In the genomic region with DNA sequence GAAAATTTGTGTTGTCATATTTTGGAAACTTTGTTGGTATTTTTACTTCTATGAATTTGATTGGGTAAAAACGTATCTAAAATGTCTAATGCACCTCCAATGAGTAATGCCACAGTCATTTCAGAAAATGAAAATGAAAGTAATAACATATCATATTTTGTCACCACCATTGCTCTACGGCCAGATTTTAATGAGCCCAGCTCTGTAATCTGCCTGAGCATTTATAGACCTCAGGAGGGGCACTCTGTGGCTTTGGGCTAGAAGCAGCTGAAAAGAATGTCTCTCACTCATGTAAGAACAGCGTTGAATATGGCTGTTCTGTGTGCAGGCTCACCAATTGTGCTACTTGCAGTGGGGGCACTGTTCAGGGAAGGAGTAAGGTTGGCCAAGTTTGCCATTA, we compare ENCODE assay signal across 8 cellular contexts. TPM values are rescaled to one million over a fixed set of nuclear protein-coding genes. Genes with fewer than 3 reads are reported as not detected.
DNase-seq lines count a peak whose midpoint lies in the region; ATAC-seq and TF ChIP-seq lines count a peak whose summit lies in the region.

No MANE protein-coding gene starts in this region.

- H3K79me2 ChIP-seq in osteoblast (ENCODE audit: insufficient read depth, low read length), result no peaks in the 10 kb centered on the region

- peak overlapping the region; percentile 58 for H2AFZ ChIP-seq in osteoblast (ENCODE audit: low read length)

- TF ChIP-seq POLR2A in sigmoid colon (IDR thresholded peaks at IDR 0.05) (no peak), thyroid gland (IDR thresholded peaks at IDR 0.05) (no peak)

- H3K27me3 ChIP-seq in osteoblast (ENCODE audit: insufficient read depth, low read length) (no peaks in the 10 kb centered on the region), sigmoid colon (no peaks in the 10 kb centered on the region), thyroid gland (no peaks in the 10 kb centered on the region)

- TF ChIP-seq EP300 in sigmoid colon (IDR thresholded peaks at IDR 0.05), result no peak

- H3K9me3 Mint-ChIP-seq in activated T-cell treated with anti-CD3 and anti-CD28 coated beads, Interleukin-2, amount 50 U/mL, for 4 hours, result no peaks in the 10 kb centered on the region
- no peaks in the 10 kb centered on the region for H3K9me3 Mint-ChIP-seq in activated B cell treated with CpG ODN at 0.5 μM for 24 hours

- H3K27ac ChIP-seq in osteoblast (ENCODE audit: low read depth, low read length) (no peak overlapping the region), sigmoid colon (no peak overlapping the region), thyroid gland (no peak overlapping the region)

- H3K36me3 ChIP-seq in osteoblast (ENCODE audit: insufficient read depth, low read length) (no peaks in the 10 kb centered on the region), sigmoid colon (no peaks in the 10 kb centered on the region), thyroid gland (no peaks in the 10 kb centered on the region)

- intact Hi-C loops in activated B cell treated with CpG ODN at 0.5 μM for 24 hours (cut with micrococcal nuclease), result no loop called here
- intact Hi-C loops in sigmoid colon (cut with DNase I), result no loop called here
- intact Hi-C loops in thyroid gland (cut with DNase I), result no loop called here

- H3K4me3 Mint-ChIP-seq in activated T-cell treated with anti-CD3 and anti-CD28 coated beads, Interleukin-2, amount 50 U/mL, for 4 hours, result peak overlapping the region; percentile 3
- peak overlapping the region; percentile 40 for H3K4me3 Mint-ChIP-seq in activated B cell treated with CpG ODN at 0.5 μM for 24 hours

- 10 to 38% methylated on average over 3 of the region's 3 CpGs for WGBS in sigmoid colon, 2 donors
- 63 to 77% methylated on average over 3 of the region's 3 CpGs for WGBS in thyroid gland, 2 donors

- peaks cover 11% of the 10 kb centered on the region for H3K4me1 Mint-ChIP-seq in activated T-cell treated with anti-CD3 and anti-CD28 coated beads, Interleukin-2, amount 50 U/mL, for 4 hours (ENCODE audit: low read depth)
- H3K4me1 Mint-ChIP-seq in activated B cell treated with CpG ODN at 0.5 μM for 24 hours, result peaks cover 8% of the 10 kb centered on the region

- peak overlapping the region; percentile 83 for H3K4me2 ChIP-seq in osteoblast (ENCODE audit: insufficient read depth, low read length)

- no peaks in the 10 kb centered on the region for H3K9me3 ChIP-seq in osteoblast (ENCODE audit: low read depth, low read length)
- H3K9me3 ChIP-seq in sigmoid colon, result no peaks in the 10 kb centered on the region
- no peaks in the 10 kb centered on the region for H3K9me3 ChIP-seq in thyroid gland

- H3K4me3 ChIP-seq in osteoblast (ENCODE audit: insufficient read depth, low read length), result peak overlapping the region; percentile 61
- H3K4me3 ChIP-seq in sigmoid colon, result no peak overlapping the region
- H3K4me3 ChIP-seq in thyroid gland (replicated peaks in 1 of 3), result no peak overlapping the region

- no peak for TF ChIP-seq CTCF in activated B cell treated with CpG ODN at 0.5 μM for 24 hours (IDR thresholded peaks at IDR 0.05)
- TF ChIP-seq CTCF in osteoblast (IDR thresholded peaks at IDR 0.05; ENCODE audit: extremely low read depth, low read depth, low read length), result no peak
- TF ChIP-seq CTCF in sigmoid colon (IDR thresholded peaks at IDR 0.05), result no peak
- TF ChIP-seq CTCF in thyroid gland (IDR thresholded peaks at IDR 0.05), result no peak

- H3K27me3 Mint-ChIP-seq in activated T-cell treated with anti-CD3 and anti-CD28 coated beads, Interleukin-2, amount 50 U/mL, for 4 hours (ENCODE audit: low read depth), result no peaks in the 10 kb centered on the region
- no peaks in the 10 kb centered on the region for H3K27me3 Mint-ChIP-seq in activated B cell treated with CpG ODN at 0.5 μM for 24 hours

- no peak for DNase-seq in activated T-cell treated with anti-CD3 and anti-CD28 coated beads, Interleukin-2, amount 50 U/mL, for 4 hours
- DNase-seq in activated T-cell treated with anti-CD3 and anti-CD28 coated beads, Interleukin-2, amount 50 U/mL, for 48 hours, result no peak
- no peak for DNase-seq in activated B cell treated with CpG ODN at 0.5 μM for 24 hours
- DNase-seq in osteoblast (ENCODE audit: insufficient read length, low spot score, missing footprints), result no peak
- no peak for DNase-seq in NCI-H1436 treated with DMSO at 0.1 percent for 48 hours (lab: John Stamatoyannopoulos, UW)
- DNase-seq in sigmoid colon, result no peak
- DNase-seq in thyroid gland, result no peak

- peak; percentile 18 to 54 for ATAC-seq in activated T-cell treated with anti-CD3 and anti-CD28 coated beads, Interleukin-2, amount 50 U/mL, for 4 hours
- peak; percentile 72 for ATAC-seq in HG03103 (IDR thresholded peaks at IDR 0.05; ENCODE audit: low read depth, unreplicated experiment)
- ATAC-seq in activated B cell treated with CpG ODN at 0.5 μM for 24 hours (ENCODE audit: low read depth), result no peak

- no peaks in the 10 kb centered on the region for H3K36me3 Mint-ChIP-seq in activated T-cell treated with anti-CD3 and anti-CD28 coated beads, Interleukin-2, amount 50 U/mL, for 4 hours (ENCODE audit: insufficient read depth)
- no peaks in the 10 kb centered on the region for H3K36me3 Mint-ChIP-seq in activated B cell treated with CpG ODN at 0.5 μM for 24 hours (ENCODE audit: low read depth)

- H3K4me1 ChIP-seq in osteoblast (ENCODE audit: insufficient read depth, low read length) (peaks cover 6% of the 10 kb centered on the region), sigmoid colon (no peaks in the 10 kb centered on the region), thyroid gland (no peaks in the 10 kb centered on the region)

- no peaks in the 10 kb centered on the region for H4K20me1 ChIP-seq in osteoblast (ENCODE audit: insufficient read depth, low read length)

- CTCF ChIA-PET in activated B cell treated with CpG ODN at 0.5 μM for 24 hours (lab: Charles Lee), result no interaction called here

- no peak overlapping the region for H3K27ac Mint-ChIP-seq in activated B cell treated with CpG ODN at 0.5 μM for 24 hours

- POLR2A ChIA-PET in activated B cell treated with CpG ODN at 0.5 μM for 24 hours (lab: Charles Lee), result no interaction called here

RNA-seq across cellular contexts. Expression of a gene that starts 32.7 kb away (rescaled TPM):
- total RNA-seq in activated T-cell treated with anti-CD3 and anti-CD28 coated beads, Interleukin-2, amount 50 U/mL, for 4 hours, result not detected
- not detected in 2 replicates for total RNA-seq in activated B cell treated with CpG ODN at 0.5 μM for 24 hours
- under 0.01 TPM in 2 replicates for total RNA-seq in osteoblast
- total RNA-seq in sigmoid colon, result under 1 TPM; under 0.01 to 0.66 (median 0.32) TPM
- polyA plus RNA-seq in sigmoid colon, result under 1 TPM in 1 of 3 donors, not detected in 2; 0.12 TPM
- not detected for total RNA-seq in thyroid gland
